1 cellular context compared by ENCODE assay signal in genomic region chr4:48042979-48043461, GRCh38.
TF ChIP-seq lines count a peak whose summit lies in the region.

No MANE protein-coding gene starts in this region.

TF ChIP-seq in H1, 55 proteins besides CTCF, POLR2A, EP300 and RAD21:
- TF ChIP-seq RXRA (IDR thresholded peaks at IDR 0.05; ENCODE audit: insufficient read depth, low read depth, low read length) (no peak), RFX5 (IDR thresholded peaks at IDR 0.05; ENCODE audit: borderline replicate concordance, low read depth, low read length) (no peak), RNF2 (IDR thresholded peaks at IDR 0.05; ENCODE audit: borderline replicate concordance, low read depth, low read length, missing control alignments, poor library complexity, severe bottlenecking) (no peak), ZNF274 (IDR thresholded peaks at IDR 0.05; ENCODE audit: borderline replicate concordance, extremely low read depth, low read length) (no peak), YY1 (IDR thresholded peaks at IDR 0.05; ENCODE audit: low read depth, low read length) (no peak), ASH2L (IDR thresholded peaks at IDR 0.05; ENCODE audit: low read length) (no peak), SIX5 (IDR thresholded peaks at IDR 0.05; ENCODE audit: low read depth, low read length) (no peak), CBX5 (IDR thresholded peaks at IDR 0.05; ENCODE audit: low read depth, low read length) (no peak), TEAD4 (IDR thresholded peaks at IDR 0.05; ENCODE audit: low read depth, low read length) (no peak), GTF2F1 (IDR thresholded peaks at IDR 0.05; ENCODE audit: borderline replicate concordance, low read depth, low read length) (no peak), NANOG (IDR thresholded peaks at IDR 0.05; ENCODE audit: insufficient read depth, low read depth, low read length, poor library complexity, severe bottlenecking) (no peak), TCF12 (IDR thresholded peaks at IDR 0.05; ENCODE audit: low read depth, low read length) (no peak), GABPA (IDR thresholded peaks at IDR 0.05; ENCODE audit: borderline replicate concordance, insufficient read depth, low read length) (no peak)
